In genomic region chr1:156097499-156098178, GRCh38 we compare ENCODE assay signal across 9 cellular contexts. TPM values are rescaled to one million over a fixed set of nuclear protein-coding genes. Genes with fewer than 3 reads are reported as not detected.
DNase-seq lines count a peak whose midpoint lies in the region; ATAC-seq, FAIRE-seq and TF ChIP-seq lines count a peak whose summit lies in the region.
"Had no signal": no experiment of that assay in that cellular context is flagged by ENCODE, and none has a peak within 500 bp of the region (broad histone marks: within the 10 kb centered on the region; RNA-seq: fewer than 3 reads in every experiment).

No MANE protein-coding gene starts in this region.

- RAD21 ChIA-PET in HCT116 (lab: Charles Lee; ENCODE audit: low non-redundant PET in 1 of 2, low total read pairs in 2 of 2, uncharacterized antibody in 2 of 2, unreplicated experiment in 2 of 2) (interaction anchor here (2.2 to 6.2 kb wide), 3 partner anchors 31 to 128 kb away, joined by 7 to 43 read pairs (median 32); no protein-coding TSS in a partner anchor), GM12878 (lab: Charles Lee; ENCODE audit: unreplicated experiment) (interaction anchor here (0.7 to 22.4 kb wide), 14 partner anchors 9 to 129 kb away, joined by 3 to 695 read pairs (median 4); partner anchors contain the start of gene LMNA)

- H2AFZ ChIP-seq in HCT116 (ENCODE audit: low read depth, low read length, poor library complexity, severe bottlenecking) (no peak overlapping the region), GM12878 (ENCODE audit: control insufficient read depth, low read depth, low read length) (no peak overlapping the region)

- FAIRE-seq in GM12878 (lab: Jason Lieb, UNC), result peak; percentile 70

- H3K27me3 Mint-ChIP-seq in CD14-positive monocyte (ENCODE audit: low read depth in 3 of 3), result peaks cover 91 to 99% (median 99%) of the 10 kb centered on the region in 3 donors

- no peaks in the 10 kb centered on the region for H3K9me2 ChIP-seq in HCT116 (ENCODE audit: insufficient read depth)

- no peak for TF ChIP-seq CTCF in CD14-positive monocyte (IDR thresholded peaks at IDR 0.05)
- no peak for TF ChIP-seq CTCF in HCT116 (IDR thresholded peaks at IDR 0.05 in 2 of 3, conservative IDR thresholded peaks at IDR 0.05 in 1 of 3; ENCODE audit: borderline replicate concordance in 1 of 3, insufficient read depth in 1 of 3, low read depth in 2 of 3, low read length in 2 of 3)
- no peak for TF ChIP-seq CTCF in GM12878 (IDR thresholded peaks at IDR 0.05 in 2 of 3, conservative IDR thresholded peaks at IDR 0.05 in 1 of 3; ENCODE audit: control insufficient read depth in 2 of 3, extremely low read depth in 1 of 3, insufficient read depth in 1 of 3, low read depth in 3 of 3, low read length in 3 of 3)
- TF ChIP-seq CTCF in psoas muscle (IDR thresholded peaks at IDR 0.05), result no peak

- H3K4me1 ChIP-seq in HCT116 (ENCODE audit: control insufficient read depth in 1 of 2, insufficient read depth in 2 of 2, low read length in 2 of 2), result peaks cover 41 to 74% of the 10 kb centered on the region in 2 experiments
- H3K4me1 ChIP-seq in GM12878 (ENCODE audit: control insufficient read depth, insufficient read depth, low read length), result peaks cover 38% of the 10 kb centered on the region
- peaks cover 20% of the 10 kb centered on the region for H3K4me1 ChIP-seq in psoas muscle

- DNase-seq in CD14-positive monocyte (ENCODE audit: low spot score) (no peak), HCT116 (ENCODE audit: low read depth, low spot score) (no peak), GM12878 (ENCODE audit: low read depth, low spot score) (peak; percentile 56), psoas muscle (no peak), DMS114 treated with DMSO at 0.1 percent for 48 hours (lab: John Stamatoyannopoulos, UW; ENCODE audit: unreplicated experiment) (no peak), NCI-H82 treated with DMSO at 0.1 percent for 48 hours (lab: John Stamatoyannopoulos, UW; ENCODE audit: unreplicated experiment) (no peak), HK-2 (ENCODE audit: unreplicated experiment) (no peak)
- DNase-seq: SIG-M5 had no signal

- H3K4me3 ChIP-seq in HCT116 (replicated peaks in 1 of 2; ENCODE audit: low read depth in 1 of 2, low read length in 2 of 2) (no peak overlapping the region), GM12878 (no peak overlapping the region), psoas muscle (no peak overlapping the region)

- no peak for ATAC-seq in HCT116
- peak; percentile 67 for ATAC-seq in GM12878
- no peak for ATAC-seq in psoas muscle
- ATAC-seq in HG03135 (IDR thresholded peaks at IDR 0.05; ENCODE audit: unreplicated experiment), result no peak

- TF ChIP-seq RAD21 in HCT116 (IDR thresholded peaks at IDR 0.05; ENCODE audit: low read depth), result no peak
- no peak for TF ChIP-seq RAD21 in GM12878 (IDR thresholded peaks at IDR 0.05; ENCODE audit: insufficient read depth, low read depth, low read length)

- H3K27ac ChIP-seq in HCT116 (ENCODE audit: low read depth, low read length) (no peak overlapping the region), GM12878 (ENCODE audit: control insufficient read depth, insufficient read depth) (peak overlapping the region; percentile 79), psoas muscle (peak overlapping the region; percentile 53)

- CTCF ChIA-PET in HCT116 (lab: Charles Lee) (interaction anchor here (0.8 to 7.6 kb wide), 5 partner anchors 9 to 128 kb away, joined by 3 to 189 read pairs (median 19); partner anchors contain the start of gene PMF1), GM12878 (lab: Yijun Ruan, JAX) (interaction anchor here (0.7 to 21.5 kb wide), 21 partner anchors 8 to 273 kb away, joined by 3 to 1294 read pairs (median 5); partner anchors contain the start of genes LMNA and MEX3A)

- BruUV-seq in HCT116 (replicated peaks; lab: Mats Ljungman, UMichigan), result no TSS peak
- TSS peak; percentile 93 for BruUV-seq in GM12878 (replicated peaks; lab: Mats Ljungman, UMichigan)

- H3K9ac ChIP-seq in HCT116 (ENCODE audit: low read length), result peak overlapping the region; percentile 36; the same call in 1 of the 2 replicates
- peak overlapping the region; percentile 59 for H3K9ac ChIP-seq in GM12878 (ENCODE audit: control insufficient read depth, insufficient read depth, low read length)

- POLR2A ChIA-PET in HCT116 (lab: Charles Lee), result interaction anchor here (1.9 to 6.5 kb wide), 3 partner anchors 16 to 32 kb away, joined by 5 to 56 read pairs (median 42); no protein-coding TSS in a partner anchor
- POLR2A ChIA-PET in GM12878 (lab: Charles Lee), result interaction anchor here (1.0 to 6.8 kb wide), 9 partner anchors 8 to 115 kb away, joined by 3 to 89 read pairs (median 9); partner anchors contain the start of genes LMNA and PMF1

- no peak for TF ChIP-seq POLR2A in HCT116 (IDR thresholded peaks at IDR 0.05; ENCODE audit: borderline replicate concordance, extremely low read depth, insufficient read depth, insufficient read length)
- TF ChIP-seq POLR2A in GM12878 (IDR thresholded peaks at IDR 0.05; ENCODE audit: low read depth, low read length), result no peak

- intact Hi-C loops in CD14-positive monocyte (cut with micrococcal nuclease) (loop anchor here (2.0 to 10.0 kb wide), 3 partner anchors 29 to 67 kb away; no protein-coding TSS in a partner anchor), HCT116 (cut with micrococcal nuclease) (no loop called here), GM12878 (cut with micrococcal nuclease; ENCODE audit: unreplicated experiment) (loop anchor here (5.0 to 10.0 kb wide), 2 partner anchors 187 to 220 kb away; partner anchors contain the start of genes SMG5 and TMEM79), psoas muscle (cut with DNase I) (loop anchor here in 1 of 2 donors (2.0 kb wide), 1 partner anchor 33 kb away; no protein-coding TSS in a partner anchor)

- H3K9me3 ChIP-seq in HCT116 (ENCODE audit: control insufficient read depth in 1 of 2, insufficient read depth in 1 of 2, low read depth in 1 of 2, low read length in 2 of 2) (no peaks in the 10 kb centered on the region), GM12878 (replicated peaks; ENCODE audit: control insufficient read depth, insufficient read depth, low read length) (no peaks in the 10 kb centered on the region), psoas muscle (no peaks in the 10 kb centered on the region)

- H3K4me1 Mint-ChIP-seq in CD14-positive monocyte, result peaks cover 24% of the 10 kb centered on the region

- peak overlapping the region; percentile 78 to 97 (median 94) for H3K27ac Mint-ChIP-seq in CD14-positive monocyte

- H3K4me3 Mint-ChIP-seq in CD14-positive monocyte, result peak overlapping the region; percentile 16 to 85

- H3K36me3 ChIP-seq in HCT116 (ENCODE audit: control insufficient read depth in 1 of 2, insufficient read depth in 2 of 2, low read length in 2 of 2) (no peaks in the 10 kb centered on the region), GM12878 (ENCODE audit: control insufficient read depth in 2 of 2, insufficient read depth in 2 of 2, low read length in 1 of 2) (no peaks in the 10 kb centered on the region), psoas muscle (ENCODE audit: insufficient read depth in 1 of 2, low read depth in 1 of 2) (no peaks in the 10 kb centered on the region)

- H3K27me3 ChIP-seq in HCT116 (ENCODE audit: insufficient read depth, low read length) (no peaks in the 10 kb centered on the region), GM12878 (replicated peaks in 1 of 2; ENCODE audit: control insufficient read depth in 2 of 2, insufficient read depth in 2 of 2, low read length in 1 of 2) (no peaks in the 10 kb centered on the region), psoas muscle (ENCODE audit: insufficient read depth in 3 of 3, low read length in 2 of 3) (no peaks in the 10 kb centered on the region)

- SMC1A ChIA-PET in GM12878 (lab: Charles Lee; ENCODE audit: uncharacterized antibody, unreplicated experiment), result interaction anchor here (0.9 to 23.8 kb wide), 17 partner anchors 7 to 185 kb away, joined by 3 to 874 read pairs (median 3); partner anchors contain the start of genes LMNA, MEX3A and SMG5

- WGBS in GM12878 (ENCODE audit: insufficient coverage, insufficient replicate concordance, low lambda C conversion rate, missing lambda C conversion rate), result 30% methylated on average over 9 of the region's 9 CpGs
- WGBS in psoas muscle, 3 donors, result 80 to 91% (median 84%) methylated on average over 8 to 9 of the region's 9 CpGs

- in situ Hi-C loops in GM12878 (cut with MboI), result no loop called here

- H3K4me2 ChIP-seq in HCT116 (ENCODE audit: low read length) (0 out of 2 replicates have a peak overlapping the region, but pooled peaks have one; percentile 41), GM12878 (ENCODE audit: control insufficient read depth, insufficient read depth) (peak overlapping the region; percentile 74)

- peaks cover 0 to 15% (median 2%) of the 10 kb centered on the region in 7 donors for H3K9me3 Mint-ChIP-seq in CD14-positive monocyte

- H3K36me3 Mint-ChIP-seq in CD14-positive monocyte, result peaks cover 7 to 16% of the 10 kb centered on the region in 2 donors

- peak; percentile 80 to 84; a peak in 2 of 4 replicates for TF ChIP-seq EP300 in GM12878 (IDR thresholded peaks at IDR 0.05; ENCODE audit: borderline replicate concordance in 1 of 2, control insufficient read depth in 1 of 2, low read depth in 2 of 2, low read length in 2 of 2)

- H3K79me2 ChIP-seq in HCT116 (ENCODE audit: insufficient read depth, low read length) (no peaks in the 10 kb centered on the region), GM12878 (ENCODE audit: control insufficient read depth, insufficient read depth, low read length) (peaks cover 2% of the 10 kb centered on the region; the same call in 1 of the 2 replicates)

- H4K20me1 ChIP-seq in HCT116 (ENCODE audit: insufficient read depth) (no peaks in the 10 kb centered on the region), GM12878 (ENCODE audit: control insufficient read depth, insufficient read depth) (no peaks in the 10 kb centered on the region)

RNA-seq across cellular contexts. Expression of gene MEX3A, which starts 15.4 kb away (rescaled TPM):
- not detected for polyA plus RNA-seq in CD14-positive monocyte
- 6.1 TPM for total RNA-seq in HCT116 (2021; ENCODE audit: unreplicated experiment)
- polyA plus RNA-seq in HCT116 (2012), result 4.9 and 5.5 TPM in 2 replicates
- 6.4 and 6.6 TPM in 2 replicates for total RNA-seq in GM12878 (2013; cell fraction: nucleolus; rRNA removed)
- total RNA-seq in GM12878 (2014; rRNA removed), result 1.6 and 2.1 TPM in 2 replicates
- total RNA-seq in GM12878 (2014; rRNA removed; fragmentation: Illumina TruSeq; extraction: Trizol), result 1.6 and 1.8 TPM in 2 replicates
- 5.1 and 5.9 TPM in 2 replicates for total RNA-seq in GM12878 (2021)
- 0.37 TPM for polyA plus RNA-seq in GM12878 (2011; ENCODE audit: low read depth)
- polyA plus RNA-seq in GM12878 (2011; rRNA removed), result 2.3 and 2.8 TPM in 2 replicates
- polyA plus RNA-seq in GM12878 (2011; cell fraction: cytosol; rRNA removed), result 5.1 and 5.8 TPM in 2 replicates
- 7.3 and 9.3 TPM in 2 replicates for polyA plus RNA-seq in GM12878 (2011; cell fraction: nucleus; rRNA removed)
- polyA plus RNA-seq in GM12878 (2012), result 0.89 and 1.00 TPM in 2 replicates
- polyA plus RNA-seq in GM12878 (2014; fragmentation: Illumina TruSeq; extraction: Trizol), result 3.2 and 4.0 TPM in 2 replicates
- under 1 TPM; 0.11 to 0.27 TPM for polyA plus RNA-seq in GM12878 (2014; fragmentation: Nextera tagmentation; extraction: Ambion mirVana)
- 3.2 and 3.3 TPM in 2 replicates for polyA plus RNA-seq in GM12878 (2014; rRNA removed)
- under 1 TPM; 0.48 to 0.49 TPM for polyA plus RNA-seq in GM12878 (2016; fragmentation: Nextera tagmentation; extraction: Ambion mirVana)
- polyA minus RNA-seq in GM12878 (2011; rRNA and poly(A)+ RNA removed), result 3.7 and 6.0 TPM in 2 replicates
- 4.8 and 6.2 TPM in 2 replicates for polyA minus RNA-seq in GM12878 (2011; cell fraction: cytosol; rRNA and poly(A)+ RNA removed)
- polyA minus RNA-seq in GM12878 (2011; cell fraction: nucleus; rRNA and poly(A)+ RNA removed), result 3.5 and 5.5 TPM in 2 replicates
- total RNA-seq in psoas muscle, result under 1 TPM; 0.06 to 0.28 (median 0.11) TPM
- polyA plus RNA-seq in psoas muscle, result under 1 TPM; 0.07 to 0.42 (median 0.22) TPM

RNA-seq across cellular contexts. Expression of gene LMNA, which starts 16.9 kb away (rescaled TPM):
- 10 to 100 TPM; 16.5 to 24.7 TPM for polyA plus RNA-seq in CD14-positive monocyte
- 528 TPM for total RNA-seq in HCT116 (2021; ENCODE audit: unreplicated experiment)
- 440 and 523 TPM in 2 replicates for polyA plus RNA-seq in HCT116 (2012)
- 58.3 and 77.1 TPM in 2 replicates for total RNA-seq in GM12878 (2013; cell fraction: nucleolus; rRNA removed)
- 130 and 136 TPM in 2 replicates for total RNA-seq in GM12878 (2014; rRNA removed)
- 31.6 and 35.1 TPM in 2 replicates for total RNA-seq in GM12878 (2014; rRNA removed; fragmentation: Illumina TruSeq; extraction: Trizol)
- total RNA-seq in GM12878 (2021), result 188 and 189 TPM in 2 replicates
- 30.2 TPM for polyA plus RNA-seq in GM12878 (2011; ENCODE audit: low read depth)
- polyA plus RNA-seq in GM12878 (2011; rRNA removed), result 37.3 and 52.9 TPM in 2 replicates
- 76.4 and 82.6 TPM in 2 replicates for polyA plus RNA-seq in GM12878 (2011; cell fraction: cytosol; rRNA removed)
- polyA plus RNA-seq in GM12878 (2011; cell fraction: nucleus; rRNA removed), result 164 and 324 TPM in 2 replicates
- polyA plus RNA-seq in GM12878 (2012), result 32.4 and 54.8 TPM in 2 replicates
- polyA plus RNA-seq in GM12878 (2014; fragmentation: Illumina TruSeq; extraction: Trizol), result 9.6 and 30.1 TPM in 2 replicates
- 1 to 10 TPM in 1 of 2 experiments, under 1 TPM in 1; 0.42 to 6.0 TPM for polyA plus RNA-seq in GM12878 (2014; fragmentation: Nextera tagmentation; extraction: Ambion mirVana)
- 101 and 109 TPM in 2 replicates for polyA plus RNA-seq in GM12878 (2014; rRNA removed)
- 100 to 1,000 TPM; 320 to 334 TPM for polyA plus RNA-seq in GM12878 (2016; fragmentation: Nextera tagmentation; extraction: Ambion mirVana)
- 42.8 and 77.1 TPM in 2 replicates for polyA minus RNA-seq in GM12878 (2011; rRNA and poly(A)+ RNA removed)
- polyA minus RNA-seq in GM12878 (2011; cell fraction: cytosol; rRNA and poly(A)+ RNA removed), result 30.6 and 41.6 TPM in 2 replicates
- polyA minus RNA-seq in GM12878 (2011; cell fraction: nucleus; rRNA and poly(A)+ RNA removed), result 32.8 and 46.7 TPM in 2 replicates
- total RNA-seq in psoas muscle, result 100 to 1,000 TPM; 161 to 392 (median 291) TPM
- 100 to 1,000 TPM; 114 to 237 (median 138) TPM for polyA plus RNA-seq in psoas muscle

RNA-seq across cellular contexts. Expression of gene RAB25, which starts 36.7 kb away (rescaled TPM):
- polyA plus RNA-seq in CD14-positive monocyte (not detected), GM12878 (2011; rRNA removed) (0.22 and 0.45 TPM in 2 replicates), GM12878 (2014; fragmentation: Illumina TruSeq; extraction: Trizol) (0.16 TPM in 1 of 2 replicates, not detected in the other), GM12878 (2014; fragmentation: Nextera tagmentation; extraction: Ambion mirVana) (not detected), GM12878 (2014; rRNA removed) (0.44 TPM in 1 of 2 replicates, not detected in the other), GM12878 (2016; fragmentation: Nextera tagmentation; extraction: Ambion mirVana) (not detected), psoas muscle (under 1 TPM; 0.07 to 0.34 (median 0.13) TPM)
- total RNA-seq in HCT116 (2021; ENCODE audit: unreplicated experiment) (142 TPM), GM12878 (2014; rRNA removed) (not detected in 2 replicates), GM12878 (2014; rRNA removed; fragmentation: Illumina TruSeq; extraction: Trizol) (not detected in 2 replicates), GM12878 (2021) (0.29 and 0.36 TPM in 2 replicates), psoas muscle (not detected)
- polyA plus RNA-seq in HCT116 (2012), result 210 and 227 TPM in 2 replicates
- not detected in 2 replicates for total RNA-seq in GM12878 (2013; cell fraction: nucleolus; rRNA removed)
- not detected for polyA plus RNA-seq in GM12878 (2011; ENCODE audit: low read depth)
- 0.39 and 0.52 TPM in 2 replicates for polyA plus RNA-seq in GM12878 (2011; cell fraction: cytosol; rRNA removed)
- polyA plus RNA-seq in GM12878 (2011; cell fraction: nucleus; rRNA removed), result 0.25 TPM in 2 replicates
- polyA plus RNA-seq in GM12878 (2012), result 0.18 TPM in 1 of 2 replicates, not detected in the other
- polyA minus RNA-seq in GM12878 (2011; rRNA and poly(A)+ RNA removed), result 0.22 and 1.2 TPM in 2 replicates
- polyA minus RNA-seq in GM12878 (2011; cell fraction: cytosol; rRNA and poly(A)+ RNA removed), result not detected in 2 replicates
- polyA minus RNA-seq in GM12878 (2011; cell fraction: nucleus; rRNA and poly(A)+ RNA removed), result not detected in 2 replicates

RNA-seq across cellular contexts. Expression of gene LAMTOR2, which starts 43.1 kb away (rescaled TPM):
- polyA plus RNA-seq in CD14-positive monocyte (100 to 1,000 TPM; 210 to 227 TPM), GM12878 (2011; rRNA removed) (37.4 and 72.0 TPM in 2 replicates), GM12878 (2014; fragmentation: Illumina TruSeq; extraction: Trizol) (34.9 and 71.9 TPM in 2 replicates), GM12878 (2014; fragmentation: Nextera tagmentation; extraction: Ambion mirVana) (100 to 1,000 TPM; 225 to 264 TPM), GM12878 (2014; rRNA removed) (104 and 123 TPM in 2 replicates), GM12878 (2016; fragmentation: Nextera tagmentation; extraction: Ambion mirVana) (100 to 1,000 TPM; 139 to 160 TPM), psoas muscle (100 to 1,000 TPM in 1 of 3 donors, 10 to 100 TPM in 2; 89.0 to 101 (median 95.7) TPM)
- total RNA-seq in HCT116 (2021; ENCODE audit: unreplicated experiment) (60.2 TPM), GM12878 (2014; rRNA removed) (76.3 and 90.3 TPM in 2 replicates), GM12878 (2014; rRNA removed; fragmentation: Illumina TruSeq; extraction: Trizol) (77.3 and 80.2 TPM in 2 replicates), GM12878 (2021) (73.5 and 73.9 TPM in 2 replicates), psoas muscle (10 to 100 TPM; 46.1 to 63.9 (median 51.2) TPM)
- 83.5 and 97.1 TPM in 2 replicates for polyA plus RNA-seq in HCT116 (2012)
- 9.0 and 11.7 TPM in 2 replicates for total RNA-seq in GM12878 (2013; cell fraction: nucleolus; rRNA removed)
- polyA plus RNA-seq in GM12878 (2011; ENCODE audit: low read depth), result 65.1 TPM
- polyA plus RNA-seq in GM12878 (2011; cell fraction: cytosol; rRNA removed), result 132 and 162 TPM in 2 replicates
- polyA plus RNA-seq in GM12878 (2011; cell fraction: nucleus; rRNA removed), result 58.7 and 59.5 TPM in 2 replicates
- 58.4 and 65.5 TPM in 2 replicates for polyA plus RNA-seq in GM12878 (2012)
- polyA minus RNA-seq in GM12878 (2011; rRNA and poly(A)+ RNA removed), result 31.7 and 56.7 TPM in 2 replicates
- 13.7 and 14.2 TPM in 2 replicates for polyA minus RNA-seq in GM12878 (2011; cell fraction: cytosol; rRNA and poly(A)+ RNA removed)
- 16.6 and 17.5 TPM in 2 replicates for polyA minus RNA-seq in GM12878 (2011; cell fraction: nucleus; rRNA and poly(A)+ RNA removed)

RNA-seq across cellular contexts. Expression of gene UBQLN4, which starts 44.0 kb away (rescaled TPM):
- polyA plus RNA-seq in CD14-positive monocyte (1 to 10 TPM; 2.3 to 2.9 TPM), GM12878 (2011; rRNA removed) (32.5 and 44.6 TPM in 2 replicates), GM12878 (2014; fragmentation: Illumina TruSeq; extraction: Trizol) (24.9 and 27.3 TPM in 2 replicates), GM12878 (2014; fragmentation: Nextera tagmentation; extraction: Ambion mirVana) (10 to 100 TPM; 10.0 to 17.3 TPM), GM12878 (2014; rRNA removed) (31.2 and 32.8 TPM in 2 replicates), GM12878 (2016; fragmentation: Nextera tagmentation; extraction: Ambion mirVana) (10 to 100 TPM; 18.9 to 20.6 TPM), psoas muscle (10 to 100 TPM; 36.8 to 73.9 (median 55.5) TPM)
- total RNA-seq in HCT116 (2021; ENCODE audit: unreplicated experiment) (68.4 TPM), GM12878 (2014; rRNA removed) (18.7 and 19.6 TPM in 2 replicates), GM12878 (2014; rRNA removed; fragmentation: Illumina TruSeq; extraction: Trizol) (14.9 and 15.9 TPM in 2 replicates), GM12878 (2021) (31.9 and 37.3 TPM in 2 replicates), psoas muscle (10 to 100 TPM; 46.6 to 64.9 (median 53.1) TPM)
- polyA plus RNA-seq in HCT116 (2012), result 47.4 and 48.3 TPM in 2 replicates
- total RNA-seq in GM12878 (2013; cell fraction: nucleolus; rRNA removed), result 18.7 and 22.9 TPM in 2 replicates
- polyA plus RNA-seq in GM12878 (2011; ENCODE audit: low read depth), result 10.7 TPM
- 46.6 and 47.7 TPM in 2 replicates for polyA plus RNA-seq in GM12878 (2011; cell fraction: cytosol; rRNA removed)
- 58.1 and 61.3 TPM in 2 replicates for polyA plus RNA-seq in GM12878 (2011; cell fraction: nucleus; rRNA removed)
- 16.0 and 17.0 TPM in 2 replicates for polyA plus RNA-seq in GM12878 (2012)
- 41.8 and 53.6 TPM in 2 replicates for polyA minus RNA-seq in GM12878 (2011; rRNA and poly(A)+ RNA removed)
- 19.4 and 19.9 TPM in 2 replicates for polyA minus RNA-seq in GM12878 (2011; cell fraction: cytosol; rRNA and poly(A)+ RNA removed)
- polyA minus RNA-seq in GM12878 (2011; cell fraction: nucleus; rRNA and poly(A)+ RNA removed), result 9.3 and 15.1 TPM in 2 replicates

Comparison
In these comparisons a context has a peak if more than half of its experiments do, and no peak if none do; other contexts are left out.
1. RNA of gene RAB25, which starts 36.7 kb away (total RNA-seq): 142 TPM in HCT116 (single experiment); 0.29 to 0.36 TPM in GM12878 and not detected in psoas muscle; every median in the first group is over 100 times any median in the second.